Comparison of ENCODE assay signal across 8 cellular contexts in genomic region chr7:135170998-135171481, GRCh38. TPM values are rescaled to one million over a fixed set of nuclear protein-coding genes. Genes with fewer than 3 reads are reported as not detected.
DNase-seq lines count a peak whose midpoint lies in the region; ATAC-seq, FAIRE-seq and TF ChIP-seq lines count a peak whose summit lies in the region.
"Not testable (repeated sequence)": the region's sequence is repeated elsewhere in the genome, so short reads cannot be mapped to it uniquely, and the experiment has no call there.

No MANE protein-coding gene starts in this region.

- 5% methylated on average over 12 of the region's 12 CpGs for WGBS in A549 (ENCODE audit: missing lambda C conversion rate)

- H3K27ac ChIP-seq in A549 (peak overlapping the region; percentile 96 to 99), coronary artery (peak overlapping the region; percentile 85 to 95)

- CTCF ChIA-PET in A549 (lab: Yijun Ruan, JAX) = interaction anchor here (1.0 to 4.0 kb wide), 20 partner anchors 10 to 540 kb away, joined by 3 to 31 read pairs (median 6); partner anchors contain the start of genes AGBL3 and TMEM140

- H3K36me3 ChIP-seq in kidney epithelial cell (ENCODE audit: control insufficient read depth, insufficient read depth, low read length) = not testable (repeated sequence)

- ATAC-seq in A549 = peak in 1 of 2 experiments; percentile 7; a peak in 2 of 6 replicates
- peak; percentile 37 for ATAC-seq in GM18873 (IDR thresholded peaks at IDR 0.05; ENCODE audit: low FRiP score, unreplicated experiment)
- ATAC-seq in HG02588 (IDR thresholded peaks at IDR 0.05; ENCODE audit: unreplicated experiment) = peak; percentile 24
- peak; percentile 36 for ATAC-seq in HG03571 (IDR thresholded peaks at IDR 0.05; ENCODE audit: unreplicated experiment)

- peak overlapping the region; percentile 94 for H3K4me2 ChIP-seq in A549

- not testable (repeated sequence) for H3K27me3 ChIP-seq in kidney epithelial cell (ENCODE audit: control insufficient read depth, insufficient read depth, low read length)

- POLR2A ChIA-PET in A549 (lab: Yijun Ruan, JAX) = interaction anchor here (0.7 to 1.8 kb wide), 8 partner anchors 9 to 481 kb away, joined by 3 to 8 read pairs (median 4); partner anchors contain the start of genes AGBL3 and WDR91

- not testable (repeated sequence) for DNase-seq in A549 (ENCODE audit: low read depth in 1 of 2, low spot score in 1 of 2); activated CD4-positive, alpha-beta T cell treated with anti-CD3 and anti-CD28 coated beads, Interleukin-2, amount 10 ng/mL, durations not matched to agents 24 days and 14 days; coronary artery (ENCODE audit: low spot score); kidney epithelial cell (ENCODE audit: low read depth); retinal pigment epithelial cell (ENCODE audit: low read depth)

- peaks cover 25% of the 10 kb centered on the region for H3K4me1 ChIP-seq in A549

- H3K27ac Mint-ChIP-seq in activated CD4-positive, alpha-beta T cell treated with anti-CD3 and anti-CD28 coated beads, Interleukin-2, amount 10 ng/mL, durations not matched to agents 24 days and 14 days = peak overlapping the region; percentile 91

- intact Hi-C loops in activated CD4-positive, alpha-beta T cell treated with anti-CD3 and anti-CD28 coated beads, Interleukin-2, amount 10 ng/mL, durations not matched to agents 24 days and 14 days (cut with micrococcal nuclease) = loop anchor here (1.0 to 10.0 kb wide), 8 partner anchors 23 to 814 kb away; partner anchors contain the start of genes AGBL3, AKR1B1, BPGM and CNOT4

- H3K27me3 Mint-ChIP-seq in activated CD4-positive, alpha-beta T cell treated with anti-CD3 and anti-CD28 coated beads, Interleukin-2, amount 10 ng/mL, durations not matched to agents 24 days and 14 days = not testable (repeated sequence)

- H3K36me3 Mint-ChIP-seq in activated CD4-positive, alpha-beta T cell treated with anti-CD3 and anti-CD28 coated beads, Interleukin-2, amount 10 ng/mL, durations not matched to agents 24 days and 14 days (ENCODE audit: low read depth) = peaks cover 37% of the 10 kb centered on the region

- H3K9me3 Mint-ChIP-seq in activated CD4-positive, alpha-beta T cell treated with anti-CD3 and anti-CD28 coated beads, Interleukin-2, amount 10 ng/mL, durations not matched to agents 24 days and 14 days = not testable (repeated sequence)

- not testable (repeated sequence) for TF ChIP-seq CTCF in A549 (IDR thresholded peaks at IDR 0.05); kidney epithelial cell (IDR thresholded peaks at IDR 0.05; ENCODE audit: insufficient read depth, low read length, poor library complexity, severe bottlenecking); retinal pigment epithelial cell (conservative IDR thresholded peaks at IDR 0.05; ENCODE audit: low read depth, low read length)
- TF ChIP-seq CTCF in coronary artery (IDR thresholded peaks at IDR 0.05) = peak; percentile 6

- not testable (repeated sequence) for TF ChIP-seq EP300 in A549 (IDR thresholded peaks at IDR 0.05)

- peak overlapping the region; percentile 87 for H3K4me3 ChIP-seq in A549
- H3K4me3 ChIP-seq in coronary artery = peak overlapping the region; percentile 86
- peak overlapping the region; percentile 91 for H3K4me3 ChIP-seq in kidney epithelial cell (ENCODE audit: low read depth, low read length)
- peak overlapping the region; percentile 56 for H3K4me3 ChIP-seq in retinal pigment epithelial cell (ENCODE audit: low read length)

- TF ChIP-seq POLR2A in A549 (IDR thresholded peaks at IDR 0.05; ENCODE audit: low read length) = not testable (repeated sequence)

- not testable (repeated sequence) for H3K9me3 ChIP-seq in A549

- peaks cover 46% of the 10 kb centered on the region for H3K4me1 Mint-ChIP-seq in activated CD4-positive, alpha-beta T cell treated with anti-CD3 and anti-CD28 coated beads, Interleukin-2, amount 10 ng/mL, durations not matched to agents 24 days and 14 days

- not testable (repeated sequence) for FAIRE-seq in A549 (lab: Jason Lieb, UNC)

- H3K4me3 Mint-ChIP-seq in activated CD4-positive, alpha-beta T cell treated with anti-CD3 and anti-CD28 coated beads, Interleukin-2, amount 10 ng/mL, durations not matched to agents 24 days and 14 days = peak overlapping the region; percentile 96

- TF ChIP-seq RAD21 in A549 (conservative IDR thresholded peaks at IDR 0.05 in 1 of 2, IDR thresholded peaks at IDR 0.05 in 1 of 2) = not testable (repeated sequence)

TF ChIP-seq in A549, 52 proteins besides CTCF, POLR2A, EP300 and RAD21:
- peak; percentile 2; the same call in 1 of the 2 replicates for TF ChIP-seq MAX (IDR thresholded peaks at IDR 0.05)
- TF ChIP-seq E2F6 (IDR thresholded peaks at IDR 0.05; ENCODE audit: borderline replicate concordance, low read depth) = 0 out of 2 replicates have a peak, but pooled peaks have one; percentile 77
- 0 out of 2 replicates have a peak, but pooled peaks have one; percentile 20 for TF ChIP-seq HOXA7 (CRISPR knock-in tag; IDR thresholded peaks at IDR 0.05)
- peak; percentile 23; the same call in 1 of the 2 replicates for TF ChIP-seq PHF8 (IDR thresholded peaks at IDR 0.05; ENCODE audit: borderline replicate concordance, low read depth)
- TF ChIP-seq EHF (CRISPR knock-in tag; IDR thresholded peaks at IDR 0.05) = peak; percentile 7; the same call in 1 of the 2 replicates

RNA-seq across cellular contexts. Expression of gene CYREN, which starts 0.5 kb away (rescaled TPM):
- 69.1 and 70.4 TPM in 2 replicates for polyA plus RNA-seq in A549 (2011; rRNA removed)
- polyA plus RNA-seq in A549 (2012; cell fraction: cytosol; rRNA removed) = 44.8 and 50.9 TPM in 2 replicates
- polyA plus RNA-seq in A549 (2012; cell fraction: nucleus; rRNA removed) = 29.7 and 31.2 TPM in 2 replicates
- polyA plus RNA-seq in A549 (2017; fragmentation: RNase III; extraction: RNeasy Plus Mini Kit Qiagen cat#74134 plus additional on column Dnase treatment) = 59.3 to 61.1 TPM (median 59.5 TPM) in 3 replicates
- polyA minus RNA-seq in A549 (2011; rRNA and poly(A)+ RNA removed) = 73.6 and 76.3 TPM in 2 replicates
- total RNA-seq in activated CD4-positive, alpha-beta T cell treated with anti-CD3 and anti-CD28 coated beads, Interleukin-2, amount 10 ng/mL, durations not matched to agents 24 days and 14 days = 52.8 and 55.1 TPM in 2 replicates
- total RNA-seq in kidney epithelial cell = 74.2 and 76.5 TPM in 2 replicates

RNA-seq across cellular contexts. Expression of gene TMEM140, which starts 23.2 kb away (rescaled TPM):
- polyA plus RNA-seq in A549 (2011; rRNA removed) (0.87 and 1.4 TPM in 2 replicates), A549 (2017; fragmentation: RNase III; extraction: RNeasy Plus Mini Kit Qiagen cat#74134 plus additional on column Dnase treatment) (0.72 to 0.79 TPM (median 0.76 TPM) in 3 replicates)
- polyA plus RNA-seq in A549 (2012; cell fraction: cytosol; rRNA removed) = 0.09 and 0.18 TPM in 2 replicates
- 0.11 and 0.31 TPM in 2 replicates for polyA plus RNA-seq in A549 (2012; cell fraction: nucleus; rRNA removed)
- polyA minus RNA-seq in A549 (2011; rRNA and poly(A)+ RNA removed) = 0.79 and 1.4 TPM in 2 replicates
- total RNA-seq in activated CD4-positive, alpha-beta T cell treated with anti-CD3 and anti-CD28 coated beads, Interleukin-2, amount 10 ng/mL, durations not matched to agents 24 days and 14 days = 2.2 TPM in 2 replicates
- total RNA-seq in kidney epithelial cell = 0.75 and 1.8 TPM in 2 replicates

RNA-seq across cellular contexts. Expression of gene WDR91, which starts 40.3 kb away (rescaled TPM):
- polyA plus RNA-seq in A549 (2011; rRNA removed) = 5.3 and 7.4 TPM in 2 replicates
- polyA plus RNA-seq in A549 (2012; cell fraction: cytosol; rRNA removed) = 7.2 and 9.6 TPM in 2 replicates
- polyA plus RNA-seq in A549 (2012; cell fraction: nucleus; rRNA removed) = 25.7 and 29.1 TPM in 2 replicates
- polyA plus RNA-seq in A549 (2017; fragmentation: RNase III; extraction: RNeasy Plus Mini Kit Qiagen cat#74134 plus additional on column Dnase treatment) = 4.6 to 5.5 TPM (median 5.1 TPM) in 3 replicates
- polyA minus RNA-seq in A549 (2011; rRNA and poly(A)+ RNA removed) = 8.5 and 11.2 TPM in 2 replicates
- 25.8 and 26.6 TPM in 2 replicates for total RNA-seq in activated CD4-positive, alpha-beta T cell treated with anti-CD3 and anti-CD28 coated beads, Interleukin-2, amount 10 ng/mL, durations not matched to agents 24 days and 14 days
- 8.5 and 14.1 TPM in 2 replicates for total RNA-seq in kidney epithelial cell
